In genomic region chr3:79606414-79606813, GRCh38 we compare ENCODE assay signal across 9 cellular contexts.
"Had no signal": no experiment of that assay in that cellular context is flagged by ENCODE, and none has a peak within 500 bp of the region (broad histone marks: within the 10 kb centered on the region; RNA-seq: fewer than 3 reads in every experiment).

No MANE protein-coding gene starts in this region.

- H3K4me3 ChIP-seq: GM23248, GM23338, HAP-1 had no signal

- H2AFZ ChIP-seq: GM23248, GM23338 had no signal

- H3K27ac ChIP-seq: GM23248 had no signal

- H3K4me2 ChIP-seq: GM23338 had no signal

- H3K9me3 ChIP-seq: HAP-1 had no signal

- H3K36me3 ChIP-seq: HAP-1 had no signal

- H3K9ac ChIP-seq: GM23248 had no signal

- ATAC-seq: GM23338, HCT116 had no signal

- DNase-seq: GM23248, GOT3, H7, H9, HCEC 1CT, HFFc6 had no signal
